In genomic region chr2:48400553-48401179, GRCh38 we compare ENCODE assay signal across 14 cellular contexts.
"Had no signal": no experiment of that assay in that cellular context is flagged by ENCODE, and none has a peak within 500 bp of the region (broad histone marks: within the 10 kb centered on the region; RNA-seq: fewer than 3 reads in every experiment).

No MANE protein-coding gene starts in this region.

- H3K36me3 ChIP-seq: stomach had no signal

- H3K4me1 ChIP-seq: parathyroid adenoma, stomach had no signal

- H3K27ac ChIP-seq: parathyroid adenoma, stomach had no signal

- H3K4me3 Mint-ChIP-seq: activated CD8-positive, alpha-beta T cell treated with anti-CD3 and anti-CD28 coated beads for 36 hours; activated naive CD8-positive, alpha-beta T cell treated with anti-CD3 and anti-CD28 coated beads, Interleukin-2, amount 10 ng/mL, durations not matched to agents 7 days and 5 days; activated T-cell treated with anti-CD3 and anti-CD28 coated beads, Interleukin-2, amount 50 U/mL, for 72 hours; nephron progenitor cell; T-cell had no signal

- H3K36me3 Mint-ChIP-seq: T-cell had no signal

- H3K9me3 Mint-ChIP-seq: activated CD8-positive, alpha-beta T cell treated with anti-CD3 and anti-CD28 coated beads for 36 hours; activated T-cell treated with anti-CD3 and anti-CD28 coated beads, Interleukin-2, amount 50 U/mL, for 72 hours; T-cell had no signal

- H3K9ac ChIP-seq: parathyroid adenoma had no signal

- H3K79me2 ChIP-seq: parathyroid adenoma had no signal

- H3K9me3 ChIP-seq: stomach had no signal

- H3K27me3 Mint-ChIP-seq: activated CD8-positive, alpha-beta T cell treated with anti-CD3 and anti-CD28 coated beads for 36 hours; activated naive CD8-positive, alpha-beta T cell treated with anti-CD3 and anti-CD28 coated beads, Interleukin-2, amount 10 ng/mL, durations not matched to agents 7 days and 5 days; T-cell had no signal

- H3K4me3 ChIP-seq: stomach had no signal

- H3K27ac Mint-ChIP-seq: activated CD8-positive, alpha-beta T cell treated with anti-CD3 and anti-CD28 coated beads for 36 hours; activated naive CD8-positive, alpha-beta T cell treated with anti-CD3 and anti-CD28 coated beads, Interleukin-2, amount 10 ng/mL, durations not matched to agents 7 days and 5 days; activated T-cell treated with anti-CD3 and anti-CD28 coated beads, Interleukin-2, amount 50 U/mL, for 72 hours; nephron progenitor cell; T-cell had no signal

- DNase-seq: activated CD4-positive, alpha-beta T cell treated with anti-CD3 and anti-CD28 coated beads for 4 hours; activated CD8-positive, alpha-beta memory T cell treated with anti-CD3 and anti-CD28 coated beads, Interleukin-2, amount 50 U/mL, for 4 hours; activated CD8-positive, alpha-beta T cell treated with anti-CD3 and anti-CD28 coated beads for 36 hours; activated naive CD8-positive, alpha-beta T cell treated with anti-CD3 and anti-CD28 coated beads, Interleukin-2, amount 10 ng/mL, durations not matched to agents 7 days and 5 days; activated T-cell treated with anti-CD3 and anti-CD28 coated beads, Interleukin-2, amount 50 U/mL, for 72 hours; aorta; foreskin melanocyte; left ventricle myocardium superior; mesendoderm; nephron progenitor cell; stomach; T-cell; trophoblast cell had no signal

- H2AFZ ChIP-seq: parathyroid adenoma had no signal

- H3K27me3 ChIP-seq: stomach had no signal
